ENCODE assay signal across 13 cellular contexts in genomic region chr16:735982-736453, GRCh38. TPM values are rescaled to one million over a fixed set of nuclear protein-coding genes. Genes with fewer than 3 reads are reported as not detected.
DNase-seq lines count a peak whose midpoint lies in the region; ATAC-seq and TF ChIP-seq lines count a peak whose summit lies in the region.
"Had no signal": no experiment of that assay in that cellular context is flagged by ENCODE, and none has a peak within 500 bp of the region (broad histone marks: within the 10 kb centered on the region; RNA-seq: fewer than 3 reads in every experiment).

No MANE protein-coding gene starts in this region.

- H4K20me1 ChIP-seq in KMS-11 (ENCODE audit: insufficient read depth), result no peaks in the 10 kb centered on the region

- peaks cover 10% of the 10 kb centered on the region; the same call in 1 of the 2 replicates for H3K79me2 ChIP-seq in KMS-11 (ENCODE audit: insufficient read depth, low read depth)

- intact Hi-C loops in activated T-helper 2 cell treated with anti-CD3 and anti-CD28 coated beads, Interferon-gamma antibody, Interleukin-2, Interleukin-4, amounts not matched to agents 10 μg/mL and 5 μg/mL and 100 μg/mL, durations not matched to agents 14 hours and 24 hours and 36 hours (cut with micrococcal nuclease), result no loop called here

- peaks cover 56% of the 10 kb centered on the region for H3K4me1 ChIP-seq in KMS-11 (ENCODE audit: low read depth, poor library complexity, severe bottlenecking)

- no peak for TF ChIP-seq CTCF in KMS-11 (conservative IDR thresholded peaks at IDR 0.05; ENCODE audit: low read depth, low read length)

- no peaks in the 10 kb centered on the region for H3K27me3 ChIP-seq in KMS-11 (ENCODE audit: insufficient read depth, low read depth)

- no peaks in the 10 kb centered on the region for H3K27me3 Mint-ChIP-seq in activated T-helper 2 cell treated with anti-CD3 and anti-CD28 coated beads, Interferon-gamma antibody, Interleukin-2, Interleukin-4, amounts not matched to agents 10 μg/mL and 5 μg/mL and 100 μg/mL, durations not matched to agents 14 hours and 24 hours and 36 hours (ENCODE audit: low read depth)
- no peaks in the 10 kb centered on the region for H3K27me3 Mint-ChIP-seq in stimulated activated naive CD8-positive, alpha-beta T cell treated with anti-CD3 and anti-CD28 coated beads, Interleukin-15, Interleukin-2, amounts not matched to agents 100 ng/mL and 50 ng/mL, for 24 hours

- peak overlapping the region; percentile 98 for H3K4me2 ChIP-seq in KMS-11

- DNase-seq in stimulated activated CD4-positive, alpha-beta T cell treated with anti-CD3 and anti-CD28 coated beads, Interleukin-15, amount 100 ng/mL, for 24 hours, result peak; percentile 79
- DNase-seq in stimulated activated CD4-positive, alpha-beta T cell treated with anti-CD3 and anti-CD28 coated beads, Interleukin-12 subunit alpha, Interleukin-12 subunit beta, amount 100 ng/mL, for 4 hours, result no peak
- no peak for DNase-seq in activated T-helper 2 cell treated with anti-CD3 and anti-CD28 coated beads, Interferon-gamma antibody, Interleukin-2, Interleukin-4, amounts not matched to agents 10 μg/mL and 5 μg/mL and 100 μg/mL, durations not matched to agents 14 hours and 24 hours and 36 hours (ENCODE audit: low spot score)
- DNase-seq in NCI-H1105 treated with DMSO at 0.1 percent for 48 hours (lab: John Stamatoyannopoulos, UW) (no peak), midbrain (lab: John Stamatoyannopoulos, UW) (no peak)
- DNase-seq: AML-193, GOT3, kidney, NCI-H2029 treated with DMSO at 0.1 percent for 48 hours, NCI-H748 treated with DMSO at 0.1 percent for 48 hours had no signal

- ATAC-seq in HG03108 (IDR thresholded peaks at IDR 0.05; ENCODE audit: unreplicated experiment), result no peak

- H3K36me3 ChIP-seq in KMS-11 (ENCODE audit: insufficient read depth), result no peaks in the 10 kb centered on the region

- peaks cover 17% of the 10 kb centered on the region for H3K4me1 Mint-ChIP-seq in activated T-helper 2 cell treated with anti-CD3 and anti-CD28 coated beads, Interferon-gamma antibody, Interleukin-2, Interleukin-4, amounts not matched to agents 10 μg/mL and 5 μg/mL and 100 μg/mL, durations not matched to agents 14 hours and 24 hours and 36 hours (ENCODE audit: low read depth)
- peaks cover 30% of the 10 kb centered on the region for H3K4me1 Mint-ChIP-seq in stimulated activated naive CD8-positive, alpha-beta T cell treated with anti-CD3 and anti-CD28 coated beads, Interleukin-15, Interleukin-2, amounts not matched to agents 100 ng/mL and 50 ng/mL, for 24 hours (ENCODE audit: low read depth)

- peak overlapping the region; percentile 26 for H3K4me3 Mint-ChIP-seq in activated T-helper 2 cell treated with anti-CD3 and anti-CD28 coated beads, Interferon-gamma antibody, Interleukin-2, Interleukin-4, amounts not matched to agents 10 μg/mL and 5 μg/mL and 100 μg/mL, durations not matched to agents 14 hours and 24 hours and 36 hours (ENCODE audit: low read depth)
- no peak overlapping the region for H3K4me3 Mint-ChIP-seq in stimulated activated naive CD8-positive, alpha-beta T cell treated with anti-CD3 and anti-CD28 coated beads, Interleukin-15, Interleukin-2, amounts not matched to agents 100 ng/mL and 50 ng/mL, for 24 hours

- no peak overlapping the region for H3K4me3 ChIP-seq in KMS-11 (IDR thresholded peaks at IDR 0.05; ENCODE audit: insufficient read depth, low read depth, low read length)

- H3K9me3 Mint-ChIP-seq in activated T-helper 2 cell treated with anti-CD3 and anti-CD28 coated beads, Interferon-gamma antibody, Interleukin-2, Interleukin-4, amounts not matched to agents 10 μg/mL and 5 μg/mL and 100 μg/mL, durations not matched to agents 14 hours and 24 hours and 36 hours, result no peaks in the 10 kb centered on the region
- no peaks in the 10 kb centered on the region for H3K9me3 Mint-ChIP-seq in stimulated activated naive CD8-positive, alpha-beta T cell treated with anti-CD3 and anti-CD28 coated beads, Interleukin-15, Interleukin-2, amounts not matched to agents 100 ng/mL and 50 ng/mL, for 24 hours

- H3K27ac ChIP-seq in KMS-11, result peak overlapping the region; percentile 88

- no peak overlapping the region for H2AFZ ChIP-seq in KMS-11 (ENCODE audit: low read depth)

- H3K36me3 Mint-ChIP-seq in activated T-helper 2 cell treated with anti-CD3 and anti-CD28 coated beads, Interferon-gamma antibody, Interleukin-2, Interleukin-4, amounts not matched to agents 10 μg/mL and 5 μg/mL and 100 μg/mL, durations not matched to agents 14 hours and 24 hours and 36 hours (ENCODE audit: low read depth), result peaks cover 35% of the 10 kb centered on the region
- H3K36me3 Mint-ChIP-seq in stimulated activated naive CD8-positive, alpha-beta T cell treated with anti-CD3 and anti-CD28 coated beads, Interleukin-15, Interleukin-2, amounts not matched to agents 100 ng/mL and 50 ng/mL, for 24 hours (ENCODE audit: low read depth), result peaks cover 19% of the 10 kb centered on the region

- H3K27ac Mint-ChIP-seq in activated T-helper 2 cell treated with anti-CD3 and anti-CD28 coated beads, Interferon-gamma antibody, Interleukin-2, Interleukin-4, amounts not matched to agents 10 μg/mL and 5 μg/mL and 100 μg/mL, durations not matched to agents 14 hours and 24 hours and 36 hours, result peak overlapping the region; percentile 57
- peak overlapping the region; percentile 36 for H3K27ac Mint-ChIP-seq in stimulated activated naive CD8-positive, alpha-beta T cell treated with anti-CD3 and anti-CD28 coated beads, Interleukin-15, Interleukin-2, amounts not matched to agents 100 ng/mL and 50 ng/mL, for 24 hours

- peak overlapping the region; percentile 43; the same call in 1 of the 2 replicates for H3K9ac ChIP-seq in KMS-11

RNA-seq across cellular contexts. Expression of gene CIAO3, which starts 4.8 kb away (rescaled TPM):
- 42.8 and 43.4 TPM in 2 replicates for total RNA-seq in activated T-helper 2 cell treated with anti-CD3 and anti-CD28 coated beads, Interferon-gamma antibody, Interleukin-2, Interleukin-4, amounts not matched to agents 10 μg/mL and 5 μg/mL and 100 μg/mL, durations not matched to agents 14 hours and 24 hours and 36 hours

RNA-seq across cellular contexts. Expression of gene HAGHL, which starts 9.1 kb away (rescaled TPM):
- 18.5 and 21.4 TPM in 2 replicates for total RNA-seq in activated T-helper 2 cell treated with anti-CD3 and anti-CD28 coated beads, Interferon-gamma antibody, Interleukin-2, Interleukin-4, amounts not matched to agents 10 μg/mL and 5 μg/mL and 100 μg/mL, durations not matched to agents 14 hours and 24 hours and 36 hours

RNA-seq across cellular contexts. Expression of gene CCDC78, which starts 9.8 kb away (rescaled TPM):
- total RNA-seq in activated T-helper 2 cell treated with anti-CD3 and anti-CD28 coated beads, Interferon-gamma antibody, Interleukin-2, Interleukin-4, amounts not matched to agents 10 μg/mL and 5 μg/mL and 100 μg/mL, durations not matched to agents 14 hours and 24 hours and 36 hours, result 7.3 and 8.3 TPM in 2 replicates

RNA-seq across cellular contexts. Expression of gene ANTKMT, which starts 15.1 kb away (rescaled TPM):
- total RNA-seq in activated T-helper 2 cell treated with anti-CD3 and anti-CD28 coated beads, Interferon-gamma antibody, Interleukin-2, Interleukin-4, amounts not matched to agents 10 μg/mL and 5 μg/mL and 100 μg/mL, durations not matched to agents 14 hours and 24 hours and 36 hours, result 52.8 and 54.4 TPM in 2 replicates

RNA-seq across cellular contexts. Expression of gene METRN, which starts 21.1 kb away (rescaled TPM):
- total RNA-seq in activated T-helper 2 cell treated with anti-CD3 and anti-CD28 coated beads, Interferon-gamma antibody, Interleukin-2, Interleukin-4, amounts not matched to agents 10 μg/mL and 5 μg/mL and 100 μg/mL, durations not matched to agents 14 hours and 24 hours and 36 hours, result 30.0 and 31.7 TPM in 2 replicates
